8 cellular contexts compared by ENCODE assay signal in the genomic region with DNA sequence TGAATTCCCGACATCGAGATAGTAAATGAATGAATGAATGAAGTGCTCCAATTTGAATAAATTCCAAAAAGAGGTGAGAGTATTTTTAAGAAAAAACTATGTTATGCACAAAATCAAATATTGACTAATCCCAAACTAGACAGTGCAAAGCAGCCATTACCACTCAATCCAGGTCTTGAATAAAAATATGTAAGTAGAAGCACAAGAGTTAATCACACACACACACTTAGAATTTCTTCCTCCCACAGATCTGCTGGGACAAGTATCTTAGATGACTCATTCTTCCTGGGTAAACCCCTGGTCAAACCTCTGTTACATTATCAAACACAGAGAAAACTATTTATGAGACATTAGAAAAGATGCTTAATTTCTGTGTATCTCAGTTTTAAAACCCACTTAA. TPM values are rescaled to one million over a fixed set of nuclear protein-coding genes. Genes with fewer than 3 reads are reported as not detected.
DNase-seq lines count a peak whose midpoint lies in the region; ATAC-seq and TF ChIP-seq lines count a peak whose summit lies in the region.

No MANE protein-coding gene starts in this region.

- H3K4me3 ChIP-seq in upper lobe of right lung = no peak overlapping the region
- no peak overlapping the region for H3K4me3 ChIP-seq in adrenal gland
- H3K4me3 ChIP-seq in WERI-Rb-1 (ENCODE audit: low read depth, low read length) = no peak overlapping the region

- WGBS in adrenal gland, 4 donors = 83 to 94% (median 87%) methylated on average over 2 of the region's 2 CpGs

- no peaks in the 10 kb centered on the region for H3K27me3 ChIP-seq in upper lobe of right lung
- H3K27me3 ChIP-seq in adrenal gland = no peaks in the 10 kb centered on the region
- H3K27me3 ChIP-seq in WERI-Rb-1 (ENCODE audit: insufficient read depth, low read depth, severe bottlenecking) = no peaks in the 10 kb centered on the region

- peaks cover 8% of the 10 kb centered on the region for H3K9me3 Mint-ChIP-seq in natural killer cell treated with Interleukin-12 subunit alpha and Interleukin-12 subunit beta and Interleukin-15 and Interleukin-18, amount 100 ng/mL, for 72 hours
- no peaks in the 10 kb centered on the region for H3K9me3 Mint-ChIP-seq in natural killer cell

- peak; percentile 74 to 82 for ATAC-seq in natural killer cell treated with Interleukin-12 subunit alpha and Interleukin-12 subunit beta and Interleukin-15 and Interleukin-18, amount 100 ng/mL, for 72 hours
- ATAC-seq in natural killer cell (no peak), HG03571 (IDR thresholded peaks at IDR 0.05; ENCODE audit: unreplicated experiment) (peak; percentile 50), upper lobe of right lung (peak; percentile 65)

- H3K9me3 ChIP-seq in upper lobe of right lung (no peaks in the 10 kb centered on the region), adrenal gland (replicated peaks in 1 of 3) (no peaks in the 10 kb centered on the region), WERI-Rb-1 (ENCODE audit: severe bottlenecking) (no peaks in the 10 kb centered on the region)

- TF ChIP-seq CTCF in natural killer cell (IDR thresholded peaks at IDR 0.05) (no peak), upper lobe of right lung (IDR thresholded peaks at IDR 0.05) (no peak), adrenal gland (IDR thresholded peaks at IDR 0.05) (no peak), WERI-Rb-1 (IDR thresholded peaks at IDR 0.05; ENCODE audit: low read depth, low read length) (no peak)

- no peak for DNase-seq in natural killer cell treated with Interleukin-12 subunit alpha and Interleukin-12 subunit beta and Interleukin-15 and Interleukin-18, amount 100 ng/mL, for 72 hours (ENCODE audit: low spot score)
- DNase-seq in natural killer cell = no peak
- peak; percentile 60 for DNase-seq in dedifferentiated amniotic fluid mesenchymal stem cell (ENCODE audit: extremely low spot score)
- no peak for DNase-seq in upper lobe of right lung
- no peak for DNase-seq in adrenal gland
- no peak for DNase-seq in T-helper 9 cell
- no peak for DNase-seq in WERI-Rb-1

- TF ChIP-seq POLR2A in adrenal gland (IDR thresholded peaks at IDR 0.05) = no peak

- H3K27ac ChIP-seq in upper lobe of right lung = no peak overlapping the region
- no peak overlapping the region for H3K27ac ChIP-seq in adrenal gland
- H3K27ac ChIP-seq in WERI-Rb-1 = no peak overlapping the region

- peaks cover 17 to 19% of the 10 kb centered on the region in 2 donors for H3K27me3 Mint-ChIP-seq in natural killer cell treated with Interleukin-12 subunit alpha and Interleukin-12 subunit beta and Interleukin-15 and Interleukin-18, amount 100 ng/mL, for 72 hours
- H3K27me3 Mint-ChIP-seq in natural killer cell (ENCODE audit: low read depth in 2 of 2) = peaks cover 0 to 13% of the 10 kb centered on the region in 2 donors

- H3K4me1 Mint-ChIP-seq in natural killer cell treated with Interleukin-12 subunit alpha and Interleukin-12 subunit beta and Interleukin-15 and Interleukin-18, amount 100 ng/mL, for 72 hours (ENCODE audit: low read depth in 2 of 2) = peaks cover 8 to 11% of the 10 kb centered on the region in 2 donors
- H3K4me1 Mint-ChIP-seq in natural killer cell = no peaks in the 10 kb centered on the region

- H3K4me1 ChIP-seq in upper lobe of right lung (peaks cover 7% of the 10 kb centered on the region), adrenal gland (replicated peaks in 1 of 2) (no peaks in the 10 kb centered on the region)

- intact Hi-C loops in natural killer cell (cut with micrococcal nuclease) (no loop called here), upper lobe of right lung (cut with DNase I) (no loop called here), adrenal gland (cut with DNase I) (no loop called here)

- peak overlapping the region in 1 of 2 donors; percentile 24 for H3K27ac Mint-ChIP-seq in natural killer cell treated with Interleukin-12 subunit alpha and Interleukin-12 subunit beta and Interleukin-15 and Interleukin-18, amount 100 ng/mL, for 72 hours
- H3K27ac Mint-ChIP-seq in natural killer cell = no peak overlapping the region

- H3K36me3 Mint-ChIP-seq in natural killer cell treated with Interleukin-12 subunit alpha and Interleukin-12 subunit beta and Interleukin-15 and Interleukin-18, amount 100 ng/mL, for 72 hours = no peaks in the 10 kb centered on the region
- H3K36me3 Mint-ChIP-seq in natural killer cell = no peaks in the 10 kb centered on the region

- no peak overlapping the region for H3K4me3 Mint-ChIP-seq in natural killer cell treated with Interleukin-12 subunit alpha and Interleukin-12 subunit beta and Interleukin-15 and Interleukin-18, amount 100 ng/mL, for 72 hours
- no peak overlapping the region for H3K4me3 Mint-ChIP-seq in natural killer cell

- H3K36me3 ChIP-seq in upper lobe of right lung = no peaks in the 10 kb centered on the region
- H3K36me3 ChIP-seq in adrenal gland (replicated peaks in 1 of 2) = no peaks in the 10 kb centered on the region
- H3K36me3 ChIP-seq in WERI-Rb-1 = no peaks in the 10 kb centered on the region

RNA-seq across cellular contexts. Expression of gene LY75, which starts 55.9 kb away (rescaled TPM):
- total RNA-seq in natural killer cell treated with Interleukin-12 subunit alpha and Interleukin-12 subunit beta and Interleukin-15 and Interleukin-18, amount 100 ng/mL, for 72 hours = 10 to 100 TPM; 18.2 to 19.1 TPM
- total RNA-seq in natural killer cell (10 to 100 TPM; 32.7 to 41.1 (median 40.9) TPM), upper lobe of right lung (9.4 TPM), adrenal gland (1 to 10 TPM; 1.6 to 7.9 (median 4.9) TPM)
- 1 to 10 TPM in 1 of 3 donors, under 1 TPM in 2; 0.57 to 3.7 (median 0.80) TPM for polyA plus RNA-seq in adrenal gland

Comparison
In these comparisons a context has a peak if more than half of its experiments do, and no peak if none do; other contexts are left out.
1. ATAC-seq: peak in natural killer cell treated with Interleukin-12 subunit alpha and Interleukin-12 subunit beta and Interleukin-15 and Interleukin-18, amount 100 ng/mL, for 72 hours (2 of 2), HG03571 (single experiment) and upper lobe of right lung (single experiment); none in natural killer cell (0 of 3).